ENCODE assay signal across 10 cellular contexts in the genomic region with DNA sequence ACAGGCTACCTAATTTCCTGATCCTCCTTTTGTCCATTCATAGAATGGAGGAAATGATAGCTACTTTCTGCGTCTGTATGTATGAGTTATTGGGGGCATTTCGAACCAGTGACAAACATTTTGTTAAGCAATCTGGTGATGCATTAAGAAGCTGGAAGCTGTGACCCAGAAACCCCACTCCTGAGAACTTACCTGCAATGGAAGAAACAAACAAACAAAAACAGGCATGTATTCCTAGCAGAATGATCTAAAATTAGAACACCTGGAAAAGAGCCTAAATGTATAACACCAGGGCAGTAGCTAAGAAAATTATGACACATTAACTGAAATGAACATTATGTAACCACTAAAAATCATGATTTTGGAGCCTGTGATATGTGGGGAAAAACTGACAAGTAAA. TPM values are rescaled to one million over a fixed set of nuclear protein-coding genes. Genes with fewer than 3 reads are reported as not detected.
A peak's percentile ranks its signal among the peaks of the same experiment; 100 is the strongest.
DNase-seq lines count a peak whose midpoint lies in the region; ATAC-seq and TF ChIP-seq lines count a peak whose summit lies in the region.
"Had no signal": no experiment of that assay in that cellular context is flagged by ENCODE, and none has a peak within 500 bp of the region (broad histone marks: within the 10 kb centered on the region; RNA-seq: fewer than 3 reads in every experiment).

No MANE protein-coding gene starts in this region.

- no peaks in the 10 kb centered on the region for H3K9me3 Mint-ChIP-seq in CD8-positive, alpha-beta memory T cell
- H3K9me3 Mint-ChIP-seq in endothelial cell (ENCODE audit: unreplicated experiment) = no peaks in the 10 kb centered on the region

- no peak for ATAC-seq in PC-3
- ATAC-seq in HG02571 (IDR thresholded peaks at IDR 0.05; ENCODE audit: unreplicated experiment) = no peak
- ATAC-seq in HG03378 (IDR thresholded peaks at IDR 0.05; ENCODE audit: unreplicated experiment) = no peak

- BruUV-seq in PC-3 (replicated peaks; lab: Mats Ljungman, UMichigan) = no TSS peak

- peaks cover 75 to 90% (median 88%) of the 10 kb centered on the region in 3 donors for H3K4me1 Mint-ChIP-seq in CD8-positive, alpha-beta memory T cell
- H3K4me1 Mint-ChIP-seq in endothelial cell (ENCODE audit: unreplicated experiment) = peaks cover 39% of the 10 kb centered on the region

- TF ChIP-seq CTCF in PC-3 (conservative IDR thresholded peaks at IDR 0.05; ENCODE audit: low read depth, low read length) = no peak
- no peak for TF ChIP-seq CTCF in endothelial cell (IDR thresholded peaks at IDR 0.05; ENCODE audit: unreplicated experiment)

- intact Hi-C loops in PC-3 (cut with micrococcal nuclease) = no loop called here

- H3K36me3 Mint-ChIP-seq in CD8-positive, alpha-beta memory T cell = peaks cover 5 to 24% (median 5%) of the 10 kb centered on the region in 3 donors
- H3K36me3 Mint-ChIP-seq in endothelial cell (ENCODE audit: low read depth, unreplicated experiment) = peaks cover 9% of the 10 kb centered on the region

- no peaks in the 10 kb centered on the region for H3K27me3 ChIP-seq in CD8-positive, alpha-beta memory T cell (ENCODE audit: insufficient read depth, low read length, poor library complexity, severe bottlenecking)
- H3K27me3 ChIP-seq in PC-3 (ENCODE audit: low read length) (no peaks in the 10 kb centered on the region), rectal smooth muscle tissue (ENCODE audit: control insufficient read depth, insufficient read depth, low read length) (no peaks in the 10 kb centered on the region)

- H3K4me3 ChIP-seq in CD8-positive, alpha-beta memory T cell (ENCODE audit: low read length) = no peak overlapping the region
- peak overlapping the region; percentile 76 for H3K4me3 ChIP-seq in PC-3 (ENCODE audit: low read length)
- no peak overlapping the region for H3K4me3 ChIP-seq in rectal smooth muscle tissue (ENCODE audit: low read length)
- H3K4me3 ChIP-seq: neural progenitor cell had no signal

- H3K27ac Mint-ChIP-seq in CD8-positive, alpha-beta memory T cell = peak overlapping the region in 7 of 8 donors; percentile 51 to 98 (median 86)
- H3K27ac Mint-ChIP-seq in endothelial cell (ENCODE audit: unreplicated experiment) = no peak overlapping the region
- H3K27ac Mint-ChIP-seq: neural progenitor cell had no signal

- CTCF ChIA-PET in CD8-positive, alpha-beta memory T cell (lab: Charles Lee) = interaction anchor here (1.2 kb wide), 1 partner anchor 27 kb away, joined by 3 read pairs; no protein-coding TSS in a partner anchor
- CTCF ChIA-PET in PC-3 (lab: Charles Lee) = no interaction called here

- H3K36me3 ChIP-seq in CD8-positive, alpha-beta memory T cell (ENCODE audit: insufficient read depth, low read length) = no peaks in the 10 kb centered on the region
- H3K36me3 ChIP-seq in PC-3 (ENCODE audit: low read depth, low read length) (peaks cover 25% of the 10 kb centered on the region; the same call in 1 of the 2 replicates), rectal smooth muscle tissue (ENCODE audit: control insufficient read depth, insufficient read depth, low read length) (no peaks in the 10 kb centered on the region)
- H3K36me3 ChIP-seq: neural progenitor cell had no signal

- peak overlapping the region; percentile 95 for H3K4me2 ChIP-seq in PC-3 (ENCODE audit: low read length)

- H3K4me1 ChIP-seq in CD8-positive, alpha-beta memory T cell (ENCODE audit: insufficient read depth, low read length) = peaks cover 34% of the 10 kb centered on the region
- H3K4me1 ChIP-seq in PC-3 (ENCODE audit: insufficient read depth, low read length) = peaks cover 73% of the 10 kb centered on the region
- H3K4me1 ChIP-seq in rectal smooth muscle tissue (ENCODE audit: control insufficient read depth, insufficient read depth, low read length) = peaks cover 37% of the 10 kb centered on the region

- peaks cover 5% of the 10 kb centered on the region for H3F3A ChIP-seq in PC-3 (ENCODE audit: low read length, unreplicated experiment)

- peak overlapping the region in 6 of 7 donors; percentile 19 to 92 (median 88) for H3K4me3 Mint-ChIP-seq in CD8-positive, alpha-beta memory T cell
- peak overlapping the region; percentile 80 for H3K4me3 Mint-ChIP-seq in endothelial cell (ENCODE audit: unreplicated experiment)

- no peak overlapping the region; the same call in 1 of the 2 replicates for H3K9ac ChIP-seq in PC-3 (ENCODE audit: low read length)
- H3K9ac ChIP-seq in rectal smooth muscle tissue (ENCODE audit: low read length) = no peak overlapping the region
- H3K9ac ChIP-seq: neural progenitor cell had no signal

- no peak overlapping the region for H2AFZ ChIP-seq in PC-3 (ENCODE audit: low read length)

- no peak overlapping the region for H3K27ac ChIP-seq in CD8-positive, alpha-beta memory T cell (ENCODE audit: low read depth, low read length)
- H3K27ac ChIP-seq in PC-3 (ENCODE audit: low read length) (no peak overlapping the region), rectal smooth muscle tissue (ENCODE audit: low read depth, low read length) (peak overlapping the region; percentile 8)
- H3K27ac ChIP-seq: neural progenitor cell had no signal

- H3K9me2 ChIP-seq in PC-3 (replicated peaks; ENCODE audit: low read length) = no peaks in the 10 kb centered on the region

- POLR2A ChIA-PET in CD8-positive, alpha-beta memory T cell (lab: Charles Lee) = no interaction called here
- POLR2A ChIA-PET in PC-3 (lab: Charles Lee; ENCODE audit: unreplicated experiment) = no interaction called here

- no peak for DNase-seq in CD8-positive, alpha-beta memory T cell
- DNase-seq in PC-3 (no peak), endothelial cell (ENCODE audit: low spot score) (no peak), NOMO-1 treated with DMSO at 0.1 percent for 48 hours (lab: John Stamatoyannopoulos, UW; ENCODE audit: unreplicated experiment) (no peak)
- DNase-seq: cortex of kidney, SHP77 treated with DMSO at 0.1 percent for 48 hours had no signal

- H3K9me3 ChIP-seq in CD8-positive, alpha-beta memory T cell (ENCODE audit: low read length) = no peaks in the 10 kb centered on the region
- H3K9me3 ChIP-seq in PC-3 (ENCODE audit: low read length) = no peaks in the 10 kb centered on the region

- no peaks in the 10 kb centered on the region for H3K27me3 Mint-ChIP-seq in CD8-positive, alpha-beta memory T cell
- H3K27me3 Mint-ChIP-seq in endothelial cell (ENCODE audit: unreplicated experiment) = peaks cover 5% of the 10 kb centered on the region

- peaks cover 66% of the 10 kb centered on the region for H3K79me2 ChIP-seq in PC-3 (ENCODE audit: low read length)

- peaks cover 61% of the 10 kb centered on the region for H4K20me1 ChIP-seq in PC-3 (ENCODE audit: low read length)

RNA-seq across cellular contexts. Expression of a gene that starts 2.1 kb away (rescaled TPM):
- total RNA-seq in CD8-positive, alpha-beta memory T cell = 10 to 100 TPM; 45.2 to 45.4 TPM
- polyA plus RNA-seq in CD8-positive, alpha-beta memory T cell = 150 TPM
- 274 and 312 TPM in 2 replicates for total RNA-seq in PC-3 (2014; rRNA removed)
- total RNA-seq in endothelial cell (ENCODE audit: unreplicated experiment) = 157 TPM

RNA-seq across cellular contexts. Expression of a gene that starts 33.4 kb away (rescaled TPM):
- not detected for total RNA-seq in CD8-positive, alpha-beta memory T cell
- polyA plus RNA-seq in CD8-positive, alpha-beta memory T cell = 0.05 TPM
- total RNA-seq in PC-3 (2014; rRNA removed) (not detected in 2 replicates), endothelial cell (ENCODE audit: unreplicated experiment) (371 TPM)

Comparison
In these comparisons a context has a peak if more than half of its experiments do, and no peak if none do; other contexts are left out.
1. RNA of a gene that starts 33.4 kb away (total RNA-seq): 371 TPM in endothelial cell (single experiment); not detected in CD8-positive, alpha-beta memory T cell and not detected in PC-3; every median in the first group is over 100 times any median in the second.